ENCODE assay signal across 8 cellular contexts in the genomic region with DNA sequence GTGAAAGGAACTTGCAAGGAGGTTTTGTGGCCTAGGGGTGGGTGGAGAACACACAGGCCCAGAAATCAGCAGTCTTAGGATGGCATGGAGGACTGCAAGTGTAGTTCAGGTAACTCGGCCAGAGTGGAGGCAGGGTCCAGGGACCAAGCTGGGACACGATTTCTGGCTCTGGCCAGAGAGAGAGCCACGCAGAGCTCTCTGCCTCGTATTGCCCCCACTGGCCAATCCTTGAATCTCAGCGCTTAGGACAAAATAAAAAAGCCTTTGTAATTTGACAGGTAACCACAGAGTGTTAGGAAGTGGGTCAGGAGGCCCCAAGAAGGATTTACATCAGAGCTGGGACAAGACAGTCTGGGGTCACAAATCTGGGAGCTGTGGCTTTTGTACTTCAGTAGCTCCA. TPM values are rescaled to one million over a fixed set of nuclear protein-coding genes. Genes with fewer than 3 reads are reported as not detected.
DNase-seq lines count a peak whose midpoint lies in the region; ATAC-seq, FAIRE-seq and TF ChIP-seq lines count a peak whose summit lies in the region.

No MANE protein-coding gene starts in this region.

- ATAC-seq in GM23338 (peak; percentile 92), GM19324 (IDR thresholded peaks at IDR 0.05; ENCODE audit: low FRiP score, unreplicated experiment) (no peak), HG02678 (IDR thresholded peaks at IDR 0.05; ENCODE audit: unreplicated experiment) (no peak)
- peak; percentile 28 for ATAC-seq in activated T-helper 17 cell treated with anti-CD3 and anti-CD28 coated beads, Interleukin-2, amount 50 U/mL, for 72 hours (replicated peaks)

- dilution Hi-C loops in keratinocyte (cut with MboI; ENCODE audit: extremely low pct_ligation_motif_present, low sequenced_read_pairs), result no loop called here

- H3K27me3 Mint-ChIP-seq in GM23338 (ENCODE audit: insufficient read depth, low read depth, poor library complexity), result no peaks in the 10 kb centered on the region
- no peaks in the 10 kb centered on the region for H3K27me3 Mint-ChIP-seq in activated T-helper 17 cell treated with anti-CD3 and anti-CD28 coated beads, Interleukin-2, amount 50 U/mL, for 72 hours

- no peaks in the 10 kb centered on the region for H3K9me2 ChIP-seq in GM23338 (ENCODE audit: insufficient read depth)

- H3K27ac ChIP-seq in GM23338 (ENCODE audit: low read depth) (no peak overlapping the region), keratinocyte (ENCODE audit: control insufficient read depth, insufficient read depth, low read length) (no peak overlapping the region)

- H4K20me1 ChIP-seq in GM23338 (replicated peaks; ENCODE audit: insufficient read depth) (peaks cover 4% of the 10 kb centered on the region), keratinocyte (ENCODE audit: control insufficient read depth, extremely low read depth, insufficient read depth, low read length) (no peaks in the 10 kb centered on the region)

- H3K4me3 ChIP-seq in AG09309 (ENCODE audit: control insufficient read depth, low read depth, low read length) (no peak overlapping the region), GM23338 (no peak overlapping the region), keratinocyte (ENCODE audit: control insufficient read depth in 2 of 3, extremely low read depth in 1 of 3, insufficient read depth in 2 of 3, low read depth in 1 of 3, low read length in 3 of 3) (no peak overlapping the region)

- FAIRE-seq in keratinocyte (lab: Jason Lieb, UNC), result peak; percentile 44

- H3K4me2 ChIP-seq in GM23338, result no peak overlapping the region
- H3K4me2 ChIP-seq in keratinocyte (ENCODE audit: control insufficient read depth, extremely low read depth, insufficient read depth, low read depth, low read length), result peak overlapping the region; percentile 35

- TF ChIP-seq CTCF in AG09309 (IDR thresholded peaks at IDR 0.05; ENCODE audit: control insufficient read depth, insufficient read depth, low read depth, low read length, missing control alignments) (peak; percentile 24), GM23338 (conservative IDR thresholded peaks at IDR 0.05; ENCODE audit: low read depth in 2 of 2) (peak; percentile 47 to 53), keratinocyte (optimal IDR thresholded peaks at IDR 0.05 in 1 of 3, IDR thresholded peaks at IDR 0.05 in 1 of 3, conservative IDR thresholded peaks at IDR 0.05 in 1 of 3; ENCODE audit: extremely low read depth in 1 of 3, insufficient read depth in 2 of 3, low read length in 3 of 3) (peak; percentile 13 to 41 (median 36))

- H3K27ac Mint-ChIP-seq in GM23338, result no peak overlapping the region
- H3K27ac Mint-ChIP-seq in activated T-helper 17 cell treated with anti-CD3 and anti-CD28 coated beads, Interleukin-2, amount 50 U/mL, for 72 hours, result peak overlapping the region; percentile 81

- DNase-seq in AG09309 (ENCODE audit: low read depth) (no peak), GM23338 (ENCODE audit: low spot score) (peak; percentile 77), keratinocyte (ENCODE audit: low read depth, low spot score) (no peak), inferior parietal cortex (ENCODE audit: extremely low spot score) (no peak), amygdala (lab: John Stamatoyannopoulos, UW) (no peak)

- no peaks in the 10 kb centered on the region for H3K9me3 ChIP-seq in keratinocyte (ENCODE audit: control insufficient read depth, low read depth, low read length)

- H3K36me3 ChIP-seq in GM23338 (ENCODE audit: insufficient read depth) (no peaks in the 10 kb centered on the region), keratinocyte (ENCODE audit: control insufficient read depth in 2 of 2, extremely low read depth in 1 of 2, insufficient read depth in 2 of 2, low read length in 2 of 2) (peaks cover 0 to 5% of the 10 kb centered on the region in 2 experiments)

- no peak overlapping the region for H3K4me3 Mint-ChIP-seq in GM23338
- peak overlapping the region; percentile 88 for H3K4me3 Mint-ChIP-seq in activated T-helper 17 cell treated with anti-CD3 and anti-CD28 coated beads, Interleukin-2, amount 50 U/mL, for 72 hours

- peaks cover 97% of the 10 kb centered on the region for H3K79me2 ChIP-seq in GM23338 (replicated peaks; ENCODE audit: insufficient read depth)
- peaks cover 83% of the 10 kb centered on the region for H3K79me2 ChIP-seq in keratinocyte (ENCODE audit: control insufficient read depth, insufficient read depth, low read length)

- peaks cover 39% of the 10 kb centered on the region for H3K4me1 ChIP-seq in GM23338 (ENCODE audit: insufficient read depth)
- peaks cover 34% of the 10 kb centered on the region for H3K4me1 ChIP-seq in keratinocyte (ENCODE audit: control insufficient read depth, extremely low read depth, insufficient read depth, low read length)

- no peaks in the 10 kb centered on the region for H3K9me1 ChIP-seq in keratinocyte (ENCODE audit: control insufficient read depth, extremely low read depth, insufficient read depth, low read length)

- H3K4me1 Mint-ChIP-seq in GM23338, result peaks cover 60% of the 10 kb centered on the region
- peaks cover 74% of the 10 kb centered on the region for H3K4me1 Mint-ChIP-seq in activated T-helper 17 cell treated with anti-CD3 and anti-CD28 coated beads, Interleukin-2, amount 50 U/mL, for 72 hours

- H3K27me3 ChIP-seq in GM23338 (ENCODE audit: insufficient read depth) (no peaks in the 10 kb centered on the region), keratinocyte (ENCODE audit: control insufficient read depth, extremely low read depth, insufficient read depth, low read length) (no peaks in the 10 kb centered on the region)

- H3K36me3 Mint-ChIP-seq in GM23338 (ENCODE audit: low read depth), result no peaks in the 10 kb centered on the region
- H3K36me3 Mint-ChIP-seq in activated T-helper 17 cell treated with anti-CD3 and anti-CD28 coated beads, Interleukin-2, amount 50 U/mL, for 72 hours (ENCODE audit: low read depth), result peaks cover 15% of the 10 kb centered on the region

- no peak overlapping the region for H3K9ac ChIP-seq in keratinocyte (ENCODE audit: control insufficient read depth, extremely low read depth, insufficient read depth, low read length)

- no peaks in the 10 kb centered on the region for H3F3A ChIP-seq in GM23338 (replicated peaks; ENCODE audit: low read depth)

- H2AFZ ChIP-seq in GM23338 (no peak overlapping the region), keratinocyte (ENCODE audit: control insufficient read depth, low read length) (no peak overlapping the region)

- no peaks in the 10 kb centered on the region for H3K9me3 Mint-ChIP-seq in GM23338
- no peaks in the 10 kb centered on the region for H3K9me3 Mint-ChIP-seq in activated T-helper 17 cell treated with anti-CD3 and anti-CD28 coated beads, Interleukin-2, amount 50 U/mL, for 72 hours

TF ChIP-seq in GM23338, 12 proteins besides CTCF, POLR2A, EP300 and RAD21 (continues in another document):
- no peak for TF ChIP-seq ETS1 (IDR thresholded peaks at IDR 0.05)
- TF ChIP-seq POLR2AphosphoS5 (IDR thresholded peaks at IDR 0.05; ENCODE audit: low read depth), result no peak
- no peak for TF ChIP-seq EZH2 (IDR thresholded peaks at IDR 0.05; ENCODE audit: low read depth, unreplicated experiment)
- no peak for TF ChIP-seq ZNF114 (CRISPR knock-in tag; IDR thresholded peaks at IDR 0.05)
- no peak for TF ChIP-seq EZH2phosphoT487 (IDR thresholded peaks at IDR 0.05; ENCODE audit: unreplicated experiment)
- TF ChIP-seq JUNB (IDR thresholded peaks at IDR 0.05; ENCODE audit: unreplicated experiment), result no peak
- no peak for TF ChIP-seq CREB1 (CRISPR knock-in tag; IDR thresholded peaks at IDR 0.05; ENCODE audit: low read depth)
- no peak for TF ChIP-seq NANOG (IDR thresholded peaks at IDR 0.05; ENCODE audit: borderline replicate concordance)
- no peak for TF ChIP-seq STAT1 (IDR thresholded peaks at IDR 0.05; ENCODE audit: unreplicated experiment)
- no peak for TF ChIP-seq ZNF331 (CRISPR knock-in tag; IDR thresholded peaks at IDR 0.05; ENCODE audit: low read depth)

RNA-seq across cellular contexts. Expression of gene MAP3K1, which starts 11.7 kb away (rescaled TPM):
- total RNA-seq in GM23338 (2014; rRNA removed; shearing (Covaris generic)), result 13.0 and 14.4 TPM in 2 replicates
- polyA plus RNA-seq in GM23338 (2016; fragmentation: Nextera tagmentation; extraction: Ambion mirVana) (9.5 and 9.7 TPM in 2 replicates), keratinocyte (5.4 to 8.0 TPM (median 6.7 TPM) in 3 replicates)
- 10 to 100 TPM; 26.5 to 29.1 TPM for total RNA-seq in activated T-helper 17 cell treated with anti-CD3 and anti-CD28 coated beads, Interleukin-2, amount 50 U/mL, for 72 hours
- polyA plus RNA-seq in keratinocyte (2011; ENCODE audit: low read depth), result 2.0 TPM
- polyA plus RNA-seq in keratinocyte (2011; cell fraction: cytosol; rRNA removed), result 2.1 and 4.4 TPM in 2 replicates
- 7.9 and 10.1 TPM in 2 replicates for polyA plus RNA-seq in keratinocyte (2011; cell fraction: nucleus; rRNA removed)
- polyA plus RNA-seq in keratinocyte (2012; ENCODE audit: low replicate concordance), result 3.6 and 4.7 TPM in 2 replicates
- polyA minus RNA-seq in keratinocyte, result 4.1 to 19.8 TPM (median 14.6 TPM) in 3 replicates
- polyA minus RNA-seq in keratinocyte (2011; cell fraction: cytosol; rRNA and poly(A)+ RNA removed), result 8.8 TPM
- 12.2 and 19.7 TPM in 2 replicates for polyA minus RNA-seq in keratinocyte (2011; cell fraction: nucleus; rRNA and poly(A)+ RNA removed)

Comparison
In these comparisons a context has a peak if more than half of its experiments do, and no peak if none do; other contexts are left out.
1. ATAC-seq: peak in GM23338 (single experiment) and activated T-helper 17 cell treated with anti-CD3 and anti-CD28 coated beads, Interleukin-2, amount 50 U/mL, for 72 hours (single experiment); none in GM19324 (single experiment) and HG02678 (single experiment).
2. Peak in every context shown above with its lines, with median percentiles within 50 percentile points of each other: CTCF ChIP-seq.